Comparison of ENCODE assay signal across 21 cellular contexts in genomic region chr4:72394264-72394663, GRCh38.
DNase-seq lines count a peak whose midpoint lies in the region; ATAC-seq and TF ChIP-seq lines count a peak whose summit lies in the region.
"Had no signal": no experiment of that assay in that cellular context is flagged by ENCODE, and none has a peak within 500 bp of the region (broad histone marks: within the 10 kb centered on the region; RNA-seq: fewer than 3 reads in every experiment).

No MANE protein-coding gene starts in this region.

- H3K9me3 ChIP-seq in H9 (ENCODE audit: control insufficient read depth, low read depth, low read length) (no peaks in the 10 kb centered on the region), RWPE2 (ENCODE audit: severe bottlenecking) (no peaks in the 10 kb centered on the region), trophoblast cell (ENCODE audit: insufficient read depth, low read depth, low read length) (no peaks in the 10 kb centered on the region)

- H3K4me3 ChIP-seq in RWPE2 (ENCODE audit: severe bottlenecking): no peak overlapping the region
- H3K4me3 ChIP-seq in fibroblast of mammary gland (ENCODE audit: control insufficient read depth, low read depth, low read length): no peak overlapping the region
- H3K4me3 ChIP-seq in trophoblast cell (ENCODE audit: low read depth, low read length): no peak overlapping the region

- no peak overlapping the region for H4K5ac ChIP-seq in H9 (ENCODE audit: insufficient read length, low read depth, low read length)

- peak overlapping the region in 2 of 3 experiments; percentile 53 to 86; a peak in 4 of 7 replicates for H3K27ac Mint-ChIP-seq in H9
- H3K27ac Mint-ChIP-seq: activated T-helper 17 cell treated with anti-CD3 and anti-CD28 coated beads, Interleukin-2, amount 50 U/mL, for 72 hours; T-cell had no signal

- H3K4me2 ChIP-seq in H9 (ENCODE audit: insufficient read depth, insufficient read length, low read length) (no peak overlapping the region), trophoblast cell (ENCODE audit: low read length) (no peak overlapping the region)

- H3K4me3 Mint-ChIP-seq in H9: no peak overlapping the region
- H3K4me3 Mint-ChIP-seq: activated T-helper 17 cell treated with anti-CD3 and anti-CD28 coated beads, Interleukin-2, amount 50 U/mL, for 72 hours; T-cell had no signal

- H3K4me1 ChIP-seq in H9 (ENCODE audit: insufficient read depth, low read length): no peaks in the 10 kb centered on the region; the same call in 1 of the 2 replicates
- H3K4me1 ChIP-seq in RWPE2 (ENCODE audit: insufficient read depth, poor library complexity, severe bottlenecking): peaks cover 12% of the 10 kb centered on the region
- H3K4me1 ChIP-seq in trophoblast cell (ENCODE audit: control insufficient read depth in 1 of 2, insufficient read depth in 2 of 2, low read length in 2 of 2): peaks cover 0 to 7% of the 10 kb centered on the region in 2 experiments

- H3K23ac ChIP-seq in H9 (ENCODE audit: insufficient read length, low read depth, low read length) (no peak overlapping the region), trophoblast cell (ENCODE audit: low read length) (no peak overlapping the region)

- no peak overlapping the region for H2BK12ac ChIP-seq in H9 (ENCODE audit: insufficient read length, low read depth, low read length)
- H2BK12ac ChIP-seq in trophoblast cell (ENCODE audit: low read length): no peak overlapping the region

- H3K36me3 ChIP-seq in RWPE2 (ENCODE audit: low read depth): no peaks in the 10 kb centered on the region
- H3K36me3 ChIP-seq in trophoblast cell (ENCODE audit: control insufficient read depth in 1 of 2, insufficient read depth in 2 of 2, low read length in 2 of 2): no peaks in the 10 kb centered on the region

- H2BK120ac ChIP-seq in H9 (ENCODE audit: low read depth, low read length, poor library complexity, severe bottlenecking): no peak overlapping the region
- no peak overlapping the region for H2BK120ac ChIP-seq in trophoblast cell (ENCODE audit: insufficient read depth, low read length, poor library complexity)

- no peak overlapping the region for H4K12ac ChIP-seq in trophoblast cell (ENCODE audit: low read depth, low read length)

- WGBS in H9 (ENCODE audit: extremely low coverage, insufficient read length, low lambda C conversion rate): no CpG with 5 or more reads among the region's 3 CpGs
- no CpG with 5 or more reads among the region's 3 CpGs for WGBS in trophoblast cell (ENCODE audit: extremely low coverage, insufficient coverage, insufficient read length)

- no peaks in the 10 kb centered on the region; a peak in 1 of 7 replicates for H3K36me3 Mint-ChIP-seq in H9 (ENCODE audit: insufficient read depth in 1 of 3, low read depth in 3 of 3)
- H3K36me3 Mint-ChIP-seq: T-cell had no signal

- TF ChIP-seq CTCF in H9 (conservative IDR thresholded peaks at IDR 0.05) (no peak), RWPE2 (IDR thresholded peaks at IDR 0.05; ENCODE audit: poor library complexity, severe bottlenecking) (no peak), fibroblast of mammary gland (conservative IDR thresholded peaks at IDR 0.05; ENCODE audit: control insufficient read depth, insufficient read depth, low read depth, low read length) (no peak)

- H2BK20ac ChIP-seq in H9 (ENCODE audit: low read depth, low read length, poor library complexity, severe bottlenecking): no peak overlapping the region

- DNase-seq in H9 (no peak), RWPE2 (ENCODE audit: low spot score) (no peak), fibroblast of mammary gland (ENCODE audit: low read depth) (peak; percentile 40), renal cortical epithelial cell (ENCODE audit: low read depth) (peak; percentile 89), trophoblast cell (no peak)
- no peak for DNase-seq in activated CD4-positive, alpha-beta T cell treated with anti-CD3 and anti-CD28 coated beads, Interleukin-2, amount 50 U/mL, for 4 hours
- DNase-seq: activated CD4-positive, CD25-positive, alpha-beta regulatory T cell; AML-193; caudate nucleus; COR-L47; effector memory CD4-positive, alpha-beta T cell; foreskin fibroblast; Kasumi-1; left ventricle myocardium superior; NCI-H2171 treated with DMSO at 0.1 percent for 48 hours; NCI-H82; stimulated activated CD4-positive, alpha-beta T cell treated with anti-CD3 and anti-CD28 coated beads, Interleukin-4, amount 100 ng/mL, for 4 hours; stimulated activated CD8-positive, alpha-beta memory T cell treated with anti-CD3 and anti-CD28 coated beads, Interleukin-4, amount 100 ng/mL, for 48 hours; T-cell had no signal

- H3K79me1 ChIP-seq in H9 (ENCODE audit: insufficient read depth, low read depth, low read length, poor library complexity, severe bottlenecking) (no peaks in the 10 kb centered on the region), trophoblast cell (ENCODE audit: low read length) (no peaks in the 10 kb centered on the region)

- no peaks in the 10 kb centered on the region for H4K20me1 ChIP-seq in H9 (ENCODE audit: control insufficient read depth, insufficient read depth, insufficient read length)

- no peak overlapping the region for H3K9ac ChIP-seq in H9 (ENCODE audit: extremely low read depth, insufficient read length, low read length)
- no peak overlapping the region for H3K9ac ChIP-seq in trophoblast cell (ENCODE audit: low read length)

- no peak overlapping the region for H4K8ac ChIP-seq in H9 (replicated peaks; ENCODE audit: insufficient read length, low read depth, low read length)
- no peak overlapping the region for H4K8ac ChIP-seq in trophoblast cell (ENCODE audit: low read depth, low read length)

- no peak overlapping the region for H2AFZ ChIP-seq in H9 (ENCODE audit: low read length)
- no peak overlapping the region for H2AFZ ChIP-seq in trophoblast cell (ENCODE audit: insufficient read depth, low read length, poor library complexity)

- peaks cover 0 to 3% of the 10 kb centered on the region in 2 experiments; a peak in 2 of 4 replicates for H3K4me1 Mint-ChIP-seq in H9
- H3K4me1 Mint-ChIP-seq: activated T-helper 17 cell treated with anti-CD3 and anti-CD28 coated beads, Interleukin-2, amount 50 U/mL, for 72 hours; T-cell had no signal

- no peaks in the 10 kb centered on the region; a peak in 1 of 5 replicates for H3K9me3 Mint-ChIP-seq in H9
- H3K9me3 Mint-ChIP-seq: activated T-helper 17 cell treated with anti-CD3 and anti-CD28 coated beads, Interleukin-2, amount 50 U/mL, for 72 hours; T-cell had no signal

- H3K23me2 ChIP-seq in H9 (ENCODE audit: insufficient read length, low read depth, low read length, poor library complexity, severe bottlenecking): no peaks in the 10 kb centered on the region

- H2BK5ac ChIP-seq in H9 (ENCODE audit: insufficient read length, low read length) (no peak overlapping the region), trophoblast cell (ENCODE audit: low read depth, low read length, poor library complexity) (no peak overlapping the region)

- no peak overlapping the region for H3K14ac ChIP-seq in H9 (ENCODE audit: insufficient read depth, low read length)
- H3K14ac ChIP-seq in trophoblast cell (ENCODE audit: low read length): no peak overlapping the region

- no peaks in the 10 kb centered on the region for H3K79me2 ChIP-seq in H9 (ENCODE audit: insufficient read depth, low read length)
- no peaks in the 10 kb centered on the region for H3K79me2 ChIP-seq in trophoblast cell (ENCODE audit: control insufficient read depth, insufficient read depth, low read length, poor library complexity)

- no peaks in the 10 kb centered on the region for H3K27me3 Mint-ChIP-seq in H9 (ENCODE audit: low read depth)
- H3K27me3 Mint-ChIP-seq: activated T-helper 17 cell treated with anti-CD3 and anti-CD28 coated beads, Interleukin-2, amount 50 U/mL, for 72 hours; T-cell had no signal

- H4K91ac ChIP-seq in H9 (ENCODE audit: insufficient read length, low read depth, low read length) (no peak overlapping the region), trophoblast cell (ENCODE audit: low read depth, low read length) (no peak overlapping the region)

- H3K27ac ChIP-seq in H9 (ENCODE audit: insufficient read length, low read depth, low read length): no peak overlapping the region
- H3K27ac ChIP-seq in RWPE2 (ENCODE audit: poor library complexity, severe bottlenecking): peak overlapping the region; percentile 18
- H3K27ac ChIP-seq in trophoblast cell (ENCODE audit: low read depth, low read length): no peak overlapping the region

- H3T11ph ChIP-seq in H9 (ENCODE audit: low read length): no peak overlapping the region

- H2AK5ac ChIP-seq in H9 (ENCODE audit: insufficient read length, low read length) (no peak overlapping the region), trophoblast cell (ENCODE audit: low read length) (no peak overlapping the region)

- H3K27me3 ChIP-seq in H9 (ENCODE audit: insufficient read depth, low read length): no peaks in the 10 kb centered on the region
- no peaks in the 10 kb centered on the region for H3K27me3 ChIP-seq in RWPE2 (ENCODE audit: insufficient read depth, poor library complexity, severe bottlenecking)
- H3K27me3 ChIP-seq in trophoblast cell (ENCODE audit: insufficient read depth, low read length): no peaks in the 10 kb centered on the region

- H3K56ac ChIP-seq in H9 (ENCODE audit: insufficient read length, low read depth, low read length): no peak overlapping the region

- H3K18ac ChIP-seq in H9 (ENCODE audit: insufficient read length, low read depth, low read length) (no peak overlapping the region), trophoblast cell (ENCODE audit: low read length) (no peak overlapping the region)

- ATAC-seq in RWPE2 (ENCODE audit: low read depth): 0 out of 3 replicates have a peak, but pooled peaks have one; percentile 66
- ATAC-seq in GM21529 (IDR thresholded peaks at IDR 0.05; ENCODE audit: unreplicated experiment): no peak
- ATAC-seq: activated T-helper 17 cell treated with anti-CD3 and anti-CD28 coated beads, Interleukin-2, amount 50 U/mL, for 72 hours; left ventricle myocardium superior; T-cell had no signal

- H3K4ac ChIP-seq in H9 (ENCODE audit: low read depth, low read length) (no peak overlapping the region), trophoblast cell (ENCODE audit: low read depth, low read length) (no peak overlapping the region)

- no peak overlapping the region for H2BK15ac ChIP-seq in H9 (ENCODE audit: low read depth, low read length)

Comparison
In these comparisons a context has a peak if more than half of its experiments do, and no peak if none do; other contexts are left out.
1. DNase-seq: peak in fibroblast of mammary gland (single experiment) and renal cortical epithelial cell (single experiment); none in H9 (single experiment), RWPE2 (single experiment), activated CD4-positive, alpha-beta T cell treated with anti-CD3 and anti-CD28 coated beads, Interleukin-2, amount 50 U/mL, for 4 hours (0 of 2) and trophoblast cell (0 of 2).